In the genomic region with DNA sequence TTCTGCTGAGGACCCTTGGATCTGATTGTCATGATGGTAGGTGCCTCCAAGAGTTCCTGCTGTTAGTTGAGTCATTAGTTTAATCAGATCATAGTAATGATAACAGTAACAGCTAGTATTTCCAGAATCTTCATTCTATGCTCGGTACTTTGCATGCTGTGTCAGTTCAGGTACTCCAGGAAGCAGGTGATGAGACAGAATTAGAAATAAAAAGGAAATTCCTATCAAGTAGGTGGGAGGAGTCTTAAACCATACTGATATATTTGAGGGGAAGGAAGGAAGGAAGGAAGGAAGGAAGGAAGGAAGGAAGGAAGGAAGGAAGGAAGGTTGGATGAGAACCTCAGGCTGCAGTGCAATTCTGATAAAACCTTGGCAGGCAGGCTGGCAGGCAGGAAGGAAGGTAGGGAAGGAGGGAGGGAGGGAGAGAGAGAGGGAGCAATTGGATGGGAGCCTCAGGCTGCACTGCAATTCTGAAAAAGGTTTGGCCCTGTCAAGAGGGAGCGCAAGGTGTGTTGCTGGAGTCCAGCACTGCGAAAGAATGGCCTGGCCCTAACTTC, we compare ENCODE assay signal across 2 cellular contexts.
TF ChIP-seq lines count a peak whose summit lies in the region.

No MANE protein-coding gene starts in this region.

TF ChIP-seq in HEK293, 187 proteins besides CTCF, POLR2A, EP300 and RAD21 (continued from another document):
- TF ChIP-seq, protein P1, sequence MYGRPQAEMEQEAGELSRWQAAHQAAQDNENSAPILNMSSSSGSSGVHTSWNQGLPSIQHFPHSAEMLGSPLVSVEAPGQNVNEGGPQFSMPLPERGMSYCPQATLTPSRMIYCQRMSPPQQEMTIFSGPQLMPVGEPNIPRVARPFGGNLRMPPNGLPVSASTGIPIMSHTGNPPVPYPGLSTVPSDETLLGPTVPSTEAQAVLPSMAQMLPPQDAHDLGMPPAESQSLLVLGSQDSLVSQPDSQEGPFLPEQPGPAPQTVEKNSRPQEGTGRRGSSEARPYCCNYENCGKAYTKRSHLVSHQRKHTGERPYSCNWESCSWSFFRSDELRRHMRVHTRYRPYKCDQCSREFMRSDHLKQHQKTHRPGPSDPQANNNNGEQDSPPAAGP (tag by site-specific recombination; IDR thresholded peaks at IDR 0.05): no peak
- no peak for TF ChIP-seq ZNF416 (tag by site-specific recombination; IDR thresholded peaks at IDR 0.05)

TF ChIP-seq in H1, 55 proteins besides CTCF, POLR2A, EP300 and RAD21 (continued from another document):
- no peak for TF ChIP-seq POLR2AphosphoS5 (IDR thresholded peaks at IDR 0.05; ENCODE audit: low read depth, low read length)
- no peak for TF ChIP-seq SAP30 (IDR thresholded peaks at IDR 0.05; ENCODE audit: insufficient read depth, insufficient replicate concordance, low read length)
- TF ChIP-seq, protein P2, sequence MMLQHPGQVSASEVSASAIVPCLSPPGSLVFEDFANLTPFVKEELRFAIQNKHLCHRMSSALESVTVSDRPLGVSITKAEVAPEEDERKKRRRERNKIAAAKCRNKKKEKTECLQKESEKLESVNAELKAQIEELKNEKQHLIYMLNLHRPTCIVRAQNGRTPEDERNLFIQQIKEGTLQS (IDR thresholded peaks at IDR 0.05; ENCODE audit: insufficient read depth, low read depth, low read length): no peak
- TF ChIP-seq TCF12 (IDR thresholded peaks at IDR 0.05; ENCODE audit: low read depth, low read length): no peak
- no peak for TF ChIP-seq SIN3A (conservative IDR thresholded peaks at IDR 0.05 in 1 of 2, IDR thresholded peaks at IDR 0.05 in 1 of 2; ENCODE audit: low read depth in 1 of 2, low read length in 2 of 2)
- TF ChIP-seq MAFK (IDR thresholded peaks at IDR 0.05; ENCODE audit: low read depth, low read length): no peak
